8 cellular contexts compared by ENCODE assay signal in the genomic region with DNA sequence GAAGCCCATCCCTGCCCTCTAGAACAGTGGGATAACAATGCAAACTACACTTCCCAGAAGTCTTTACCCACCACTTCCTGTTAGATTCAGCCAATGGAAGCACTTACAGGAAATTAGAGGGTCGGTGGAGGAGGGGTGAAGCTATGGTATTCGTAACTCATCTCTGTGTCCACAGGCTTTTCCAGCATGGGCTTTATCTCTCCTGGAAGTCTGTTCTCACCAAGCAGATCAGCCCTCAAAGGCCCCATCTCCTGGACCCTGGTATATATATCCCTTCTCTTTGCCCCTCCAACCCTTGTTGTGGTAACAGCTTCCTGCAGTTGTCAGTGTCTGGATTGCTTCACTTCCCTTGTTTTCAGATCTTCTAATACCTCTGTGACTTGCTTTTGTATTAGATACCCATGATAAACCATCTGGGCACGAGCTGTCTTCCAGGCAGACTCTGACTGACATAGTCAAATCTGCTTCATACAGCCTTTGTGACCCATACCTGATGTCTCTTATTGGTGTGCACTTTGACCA.
A peak's percentile ranks its signal among the peaks of the same experiment; 100 is the strongest.
DNase-seq lines count a peak whose midpoint lies in the region; ATAC-seq, FAIRE-seq and TF ChIP-seq lines count a peak whose summit lies in the region.

No MANE protein-coding gene starts in this region.

- H3K79me2 ChIP-seq in OCI-LY7 (ENCODE audit: insufficient read depth, low read depth, low read length) = no peaks in the 10 kb centered on the region

- intact Hi-C loops in OCI-LY7 (cut with micrococcal nuclease; ENCODE audit: unreplicated experiment) (no loop called here), colonic mucosa (cut with DNase I) (no loop called here)

- H3K4me3 ChIP-seq in OCI-LY7 (ENCODE audit: low read depth, low read length, poor library complexity, severe bottlenecking) (peak overlapping the region; percentile 67), colonic mucosa (peak overlapping the region; percentile 30)

- no peak overlapping the region for H3K27ac ChIP-seq in OCI-LY7 (ENCODE audit: low read depth, low read length, poor library complexity, severe bottlenecking)
- H3K27ac ChIP-seq in colonic mucosa = no peak overlapping the region

- no peaks in the 10 kb centered on the region for H4K20me1 ChIP-seq in OCI-LY7 (ENCODE audit: insufficient read depth, low read length)

- peak overlapping the region; percentile 67 for H3K4me2 ChIP-seq in OCI-LY7 (ENCODE audit: low read length)

- H2AFZ ChIP-seq in OCI-LY7 (ENCODE audit: low read length) = peak overlapping the region; percentile 99

- H3K9me3 Mint-ChIP-seq in mesothelial cell of epicardium = no peaks in the 10 kb centered on the region

- POLR2A ChIA-PET in OCI-LY7 (lab: Charles Lee) = interaction anchor here (0.6 kb wide), 1 partner anchor 72 kb away, joined by 3 read pairs; no protein-coding TSS in a partner anchor

- DNase-seq in stimulated activated CD4-positive, alpha-beta T cell treated with anti-CD3 and anti-CD28 coated beads, Interleukin-12 subunit alpha, Interleukin-12 subunit beta, amount 100 ng/mL, for 4 hours = peak; percentile 2
- no peak for DNase-seq in stimulated activated CD4-positive, alpha-beta T cell treated with anti-CD3 and anti-CD28 coated beads, Interleukin-4, amount 100 ng/mL, for 1 hour
- peak; percentile 61 for DNase-seq in OCI-LY7 (ENCODE audit: low spot score)
- DNase-seq in colonic mucosa = peak; percentile 21
- DNase-seq in mesothelial cell of epicardium (ENCODE audit: low spot score in 2 of 2, unreplicated experiment in 2 of 2) = no peak
- peak; percentile 70 for DNase-seq in urothelium cell line (ENCODE audit: low spot score)
- DNase-seq in DMS114 treated with DMSO at 0.1 percent for 48 hours (lab: John Stamatoyannopoulos, UW; ENCODE audit: unreplicated experiment) = no peak

- H3K4me1 ChIP-seq in OCI-LY7 (ENCODE audit: insufficient read depth, low read length, poor library complexity, severe bottlenecking) (peaks cover 5% of the 10 kb centered on the region), colonic mucosa (no peaks in the 10 kb centered on the region)

- H3K9me3 ChIP-seq in OCI-LY7 (ENCODE audit: low read length) (no peaks in the 10 kb centered on the region), colonic mucosa (no peaks in the 10 kb centered on the region)

- peaks cover 28% of the 10 kb centered on the region for H3K27me3 Mint-ChIP-seq in mesothelial cell of epicardium (ENCODE audit: low read depth)

- no peak for FAIRE-seq in urothelium cell line (lab: Jason Lieb, UNC)

- peak overlapping the region; percentile 70 for H3K27ac Mint-ChIP-seq in mesothelial cell of epicardium

- ATAC-seq in HG03442 (IDR thresholded peaks at IDR 0.05; ENCODE audit: unreplicated experiment) = peak; percentile 75

- H3K36me3 ChIP-seq in OCI-LY7 (ENCODE audit: insufficient read depth, low read length) (no peaks in the 10 kb centered on the region), colonic mucosa (no peaks in the 10 kb centered on the region)

- H3K36me3 Mint-ChIP-seq in mesothelial cell of epicardium = no peaks in the 10 kb centered on the region

- H3K9ac ChIP-seq in colonic mucosa (ENCODE audit: low read depth in 2 of 2, low read length in 2 of 2) = no peak overlapping the region

- BruUV-seq in OCI-LY7 (replicated peaks; lab: Mats Ljungman, UMichigan) = TSS peak; percentile 69

- H3K4me3 Mint-ChIP-seq in mesothelial cell of epicardium = peak overlapping the region; percentile 76

- TF ChIP-seq CTCF in OCI-LY7 (conservative IDR thresholded peaks at IDR 0.05; ENCODE audit: low read length) (no peak), colonic mucosa (IDR thresholded peaks at IDR 0.05) (no peak), mesothelial cell of epicardium (IDR thresholded peaks at IDR 0.05; ENCODE audit: unreplicated experiment) (no peak)

- no peaks in the 10 kb centered on the region for H3K9me2 ChIP-seq in OCI-LY7 (ENCODE audit: insufficient read depth, low read length)

- CTCF ChIA-PET in OCI-LY7 (lab: Charles Lee; ENCODE audit: unreplicated experiment) = no interaction called here

- H3K4me1 Mint-ChIP-seq in mesothelial cell of epicardium = peaks cover 6% of the 10 kb centered on the region

- no peaks in the 10 kb centered on the region for H3K27me3 ChIP-seq in colonic mucosa

Comparison
In these comparisons a context has a peak if more than half of its experiments do, and no peak if none do; other contexts are left out.
1. DNase-seq: peak in stimulated activated CD4-positive, alpha-beta T cell treated with anti-CD3 and anti-CD28 coated beads, Interleukin-12 subunit alpha, Interleukin-12 subunit beta, amount 100 ng/mL, for 4 hours (single experiment), OCI-LY7 (single experiment), colonic mucosa (single experiment) and urothelium cell line (single experiment); none in stimulated activated CD4-positive, alpha-beta T cell treated with anti-CD3 and anti-CD28 coated beads, Interleukin-4, amount 100 ng/mL, for 1 hour (single experiment), mesothelial cell of epicardium (0 of 2) and DMS114 treated with DMSO at 0.1 percent for 48 hours (single experiment).